9 cellular contexts compared by ENCODE assay signal in genomic region chr10:132961-133898, GRCh38. TPM values are rescaled to one million over a fixed set of nuclear protein-coding genes. Genes with fewer than 3 reads are reported as not detected.
DNase-seq lines count a peak whose midpoint lies in the region; ATAC-seq and TF ChIP-seq lines count a peak whose summit lies in the region.
"Had no signal": no experiment of that assay in that cellular context is flagged by ENCODE, and none has a peak within 500 bp of the region (broad histone marks: within the 10 kb centered on the region; RNA-seq: fewer than 3 reads in every experiment).

No MANE protein-coding gene starts in this region.

- H3K36me3 ChIP-seq in kidney epithelial cell (ENCODE audit: control insufficient read depth, insufficient read depth, low read length) (no peaks in the 10 kb centered on the region), spleen (no peaks in the 10 kb centered on the region)
- H3K36me3 ChIP-seq: pancreas had no signal

- no peaks in the 10 kb centered on the region for H3K27me3 ChIP-seq in kidney epithelial cell (ENCODE audit: control insufficient read depth, insufficient read depth, low read length)
- H3K27me3 ChIP-seq in spleen (replicated peaks in 1 of 7), result peaks cover 0 to 29% (median 0%) of the 10 kb centered on the region in 7 donors
- H3K27me3 ChIP-seq: pancreas had no signal

- H3K4me1 Mint-ChIP-seq in activated naive CD8-positive, alpha-beta T cell treated with anti-CD3 and anti-CD28 coated beads, Interleukin-2, amount 50 U/mL, for 24 hours, result peaks cover 38% of the 10 kb centered on the region
- peaks cover 14 to 29% of the 10 kb centered on the region in 2 donors for H3K4me1 Mint-ChIP-seq in stimulated activated naive B cell treated with anti-CD40 and anti-IgM and Interleukin-4, amounts not matched to agents 10 μg/mL and 1 μg/mL and 100 μg/mL, for 72 hours

- peaks cover 18 to 66% (median 38%) of the 10 kb centered on the region in 6 donors for H3K4me1 ChIP-seq in spleen

- H3K4me3 ChIP-seq in HFF-Myc (replicated peaks; ENCODE audit: low read depth, low read length) (peak overlapping the region; percentile 76), kidney epithelial cell (ENCODE audit: low read depth, low read length) (no peak overlapping the region), spleen (peak overlapping the region in 1 of 8 donors; percentile 92)

- 84 to 91% (median 87%) methylated on average over 10 of the region's 10 CpGs for WGBS in spleen, 5 donors

- H3K9me3 ChIP-seq in spleen, result no peaks in the 10 kb centered on the region
- H3K9me3 ChIP-seq: pancreas had no signal

- H3K27ac Mint-ChIP-seq in activated naive CD8-positive, alpha-beta T cell treated with anti-CD3 and anti-CD28 coated beads, Interleukin-2, amount 50 U/mL, for 24 hours, result peak overlapping the region; percentile 93
- no peak overlapping the region for H3K27ac Mint-ChIP-seq in stimulated activated naive B cell treated with anti-CD40 and anti-IgM and Interleukin-4, amounts not matched to agents 10 μg/mL and 1 μg/mL and 100 μg/mL, for 72 hours

- TF ChIP-seq CTCF in HFF-Myc (IDR thresholded peaks at IDR 0.05; ENCODE audit: low read depth, low read length, missing control alignments) (no peak), kidney epithelial cell (IDR thresholded peaks at IDR 0.05; ENCODE audit: insufficient read depth, low read length, poor library complexity, severe bottlenecking) (no peak), spleen (IDR thresholded peaks at IDR 0.05 in 8 of 11, conservative IDR thresholded peaks at IDR 0.05 in 3 of 11) (no peak)

- peak; percentile 70 for DNase-seq in AG08395 (ENCODE audit: low spot score)
- DNase-seq in HFF-Myc (ENCODE audit: extremely low read depth, low read depth), result no peak
- no peak for DNase-seq in activated naive CD8-positive, alpha-beta T cell treated with anti-CD3 and anti-CD28 coated beads, Interleukin-2, amount 50 U/mL, for 24 hours
- DNase-seq in kidney epithelial cell (ENCODE audit: low read depth), result peak; percentile 54
- no peak for DNase-seq in stimulated activated naive B cell treated with anti-CD40 and anti-IgM and Interleukin-4, amounts not matched to agents 10 μg/mL and 1 μg/mL and 100 μg/mL, for 72 hours
- DNase-seq in spleen, result no peak
- DNase-seq: pancreas had no signal

- H3K27ac ChIP-seq in spleen, result no peak overlapping the region

- ATAC-seq in activated naive CD8-positive, alpha-beta T cell treated with anti-CD3 and anti-CD28 coated beads, Interleukin-2, amount 50 U/mL, for 24 hours, result no peak
- ATAC-seq in stimulated activated naive B cell treated with anti-CD40 and anti-IgM and Interleukin-4, amounts not matched to agents 10 μg/mL and 1 μg/mL and 100 μg/mL, for 72 hours (replicated peaks), result no peak
- no peak for ATAC-seq in GM21360 (IDR thresholded peaks at IDR 0.05; ENCODE audit: unreplicated experiment)
- ATAC-seq in HG03432 (IDR thresholded peaks at IDR 0.05; ENCODE audit: unreplicated experiment), result no peak

- H3K27me3 Mint-ChIP-seq in activated naive CD8-positive, alpha-beta T cell treated with anti-CD3 and anti-CD28 coated beads, Interleukin-2, amount 50 U/mL, for 24 hours, result no peaks in the 10 kb centered on the region
- H3K27me3 Mint-ChIP-seq in stimulated activated naive B cell treated with anti-CD40 and anti-IgM and Interleukin-4, amounts not matched to agents 10 μg/mL and 1 μg/mL and 100 μg/mL, for 72 hours, result peaks cover 16 to 30% of the 10 kb centered on the region in 2 donors

- intact Hi-C loops in spleen (cut with DNase I; ENCODE audit: low total_unique reads), result no loop called here

- TF ChIP-seq POLR2A in spleen (IDR thresholded peaks at IDR 0.05), result no peak

- no peaks in the 10 kb centered on the region for H3K36me3 Mint-ChIP-seq in activated naive CD8-positive, alpha-beta T cell treated with anti-CD3 and anti-CD28 coated beads, Interleukin-2, amount 50 U/mL, for 24 hours (ENCODE audit: low read depth)
- H3K36me3 Mint-ChIP-seq in stimulated activated naive B cell treated with anti-CD40 and anti-IgM and Interleukin-4, amounts not matched to agents 10 μg/mL and 1 μg/mL and 100 μg/mL, for 72 hours, result no peaks in the 10 kb centered on the region

- H3K9me3 Mint-ChIP-seq in activated naive CD8-positive, alpha-beta T cell treated with anti-CD3 and anti-CD28 coated beads, Interleukin-2, amount 50 U/mL, for 24 hours, result no peaks in the 10 kb centered on the region
- H3K9me3 Mint-ChIP-seq in stimulated activated naive B cell treated with anti-CD40 and anti-IgM and Interleukin-4, amounts not matched to agents 10 μg/mL and 1 μg/mL and 100 μg/mL, for 72 hours, result no peaks in the 10 kb centered on the region

- peak overlapping the region; percentile 88 for H3K4me3 Mint-ChIP-seq in activated naive CD8-positive, alpha-beta T cell treated with anti-CD3 and anti-CD28 coated beads, Interleukin-2, amount 50 U/mL, for 24 hours
- H3K4me3 Mint-ChIP-seq in stimulated activated naive B cell treated with anti-CD40 and anti-IgM and Interleukin-4, amounts not matched to agents 10 μg/mL and 1 μg/mL and 100 μg/mL, for 72 hours, result no peak overlapping the region

RNA-seq across cellular contexts. Expression of gene ZMYND11, which starts 2.0 kb away (rescaled TPM):
- total RNA-seq in kidney epithelial cell, result 57.0 and 60.0 TPM in 2 replicates
- total RNA-seq in spleen, result 10 to 100 TPM; 47.2 to 65.3 (median 52.3) TPM
- polyA plus RNA-seq in spleen, result 10 to 100 TPM; 20.3 to 31.1 (median 23.5) TPM

Comparison
In these comparisons a context has a peak if more than half of its experiments do, and no peak if none do; other contexts are left out.
1. DNase-seq: peak in AG08395 (single experiment) and kidney epithelial cell (single experiment); none in HFF-Myc (single experiment), activated naive CD8-positive, alpha-beta T cell treated with anti-CD3 and anti-CD28 coated beads, Interleukin-2, amount 50 U/mL, for 24 hours (single experiment), stimulated activated naive B cell treated with anti-CD40 and anti-IgM and Interleukin-4, amounts not matched to agents 10 μg/mL and 1 μg/mL and 100 μg/mL, for 72 hours (single experiment) and spleen (single experiment).